ENCODE assay signal across 8 cellular contexts in genomic region chr17:1228752-1229353, GRCh38. TPM values are rescaled to one million over a fixed set of nuclear protein-coding genes. Genes with fewer than 3 reads are reported as not detected.
DNase-seq lines count a peak whose midpoint lies in the region; ATAC-seq and TF ChIP-seq lines count a peak whose summit lies in the region.

No MANE protein-coding gene starts in this region.

- H2AFZ ChIP-seq in trophoblast cell (ENCODE audit: insufficient read depth, low read length, poor library complexity): no peak overlapping the region

- no peak overlapping the region for H3K18ac ChIP-seq in trophoblast cell (ENCODE audit: low read length)

- H3K36me3 ChIP-seq in colonic mucosa (no peaks in the 10 kb centered on the region), trophoblast cell (ENCODE audit: control insufficient read depth in 1 of 2, insufficient read depth in 2 of 2, low read length in 2 of 2) (no peaks in the 10 kb centered on the region)

- H3K4me3 ChIP-seq in colonic mucosa: peak overlapping the region; percentile 71
- H3K4me3 ChIP-seq in trophoblast cell (ENCODE audit: low read depth, low read length): no peak overlapping the region

- H3K9me3 Mint-ChIP-seq in activated CD4-positive, alpha-beta T cell treated with anti-CD3 and anti-CD28 coated beads, Interleukin-2, amount 10 ng/mL, durations not matched to agents 24 days and 14 days: no peaks in the 10 kb centered on the region

- H2BK12ac ChIP-seq in trophoblast cell (ENCODE audit: low read length): no peak overlapping the region

- H3K23ac ChIP-seq in trophoblast cell (ENCODE audit: low read length): no peak overlapping the region

- peak overlapping the region; percentile 51 to 88 for H3K9ac ChIP-seq in colonic mucosa (ENCODE audit: low read depth in 2 of 2, low read length in 2 of 2)
- no peak overlapping the region for H3K9ac ChIP-seq in trophoblast cell (ENCODE audit: low read length)

- H2BK5ac ChIP-seq in trophoblast cell (ENCODE audit: low read depth, low read length, poor library complexity): no peak overlapping the region

- no peaks in the 10 kb centered on the region for H3K79me2 ChIP-seq in trophoblast cell (ENCODE audit: control insufficient read depth, insufficient read depth, low read length, poor library complexity)

- no peaks in the 10 kb centered on the region for H3K9me3 ChIP-seq in colonic mucosa
- peaks cover 13% of the 10 kb centered on the region for H3K9me3 ChIP-seq in trophoblast cell (ENCODE audit: insufficient read depth, low read depth, low read length)

- ATAC-seq in GM18505 (IDR thresholded peaks at IDR 0.05; ENCODE audit: unreplicated experiment) (peak; percentile 27), HG02981 (IDR thresholded peaks at IDR 0.05; ENCODE audit: unreplicated experiment) (peak; percentile 15), HG03378 (IDR thresholded peaks at IDR 0.05; ENCODE audit: unreplicated experiment) (no peak)

- no peak overlapping the region for H3K4me3 Mint-ChIP-seq in activated CD4-positive, alpha-beta T cell treated with anti-CD3 and anti-CD28 coated beads, Interleukin-2, amount 10 ng/mL, durations not matched to agents 24 days and 14 days

- H3K36me3 Mint-ChIP-seq in activated CD4-positive, alpha-beta T cell treated with anti-CD3 and anti-CD28 coated beads, Interleukin-2, amount 10 ng/mL, durations not matched to agents 24 days and 14 days (ENCODE audit: low read depth): peaks cover 5% of the 10 kb centered on the region

- peaks cover 13% of the 10 kb centered on the region for H3K4me1 Mint-ChIP-seq in activated CD4-positive, alpha-beta T cell treated with anti-CD3 and anti-CD28 coated beads, Interleukin-2, amount 10 ng/mL, durations not matched to agents 24 days and 14 days

- peak overlapping the region; percentile 63 for H3K4me2 ChIP-seq in trophoblast cell (ENCODE audit: low read length)

- no peak overlapping the region for H3K4ac ChIP-seq in trophoblast cell (ENCODE audit: low read depth, low read length)

- TF ChIP-seq POLR2A in GM18505 (IDR thresholded peaks at IDR 0.05; ENCODE audit: borderline replicate concordance, extremely low read depth, insufficient read depth, insufficient read length): no peak

- H3K27me3 ChIP-seq in colonic mucosa: no peaks in the 10 kb centered on the region
- peaks cover 34% of the 10 kb centered on the region for H3K27me3 ChIP-seq in trophoblast cell (ENCODE audit: insufficient read depth, low read length)

- peaks cover 2% of the 10 kb centered on the region for H3K4me1 ChIP-seq in colonic mucosa
- H3K4me1 ChIP-seq in trophoblast cell (ENCODE audit: control insufficient read depth in 1 of 2, insufficient read depth in 2 of 2, low read length in 2 of 2): peaks cover 1 to 3% of the 10 kb centered on the region in 2 experiments

- H3K27ac ChIP-seq in colonic mucosa: peak overlapping the region; percentile 85
- H3K27ac ChIP-seq in trophoblast cell (ENCODE audit: low read depth, low read length): no peak overlapping the region

- H2BK120ac ChIP-seq in trophoblast cell (ENCODE audit: insufficient read depth, low read length, poor library complexity): no peak overlapping the region

- H4K8ac ChIP-seq in trophoblast cell (ENCODE audit: low read depth, low read length): no peak overlapping the region

- H2AK5ac ChIP-seq in trophoblast cell (ENCODE audit: low read length): no peak overlapping the region

- H4K12ac ChIP-seq in trophoblast cell (ENCODE audit: low read depth, low read length): no peak overlapping the region

- H3K27me3 Mint-ChIP-seq in activated CD4-positive, alpha-beta T cell treated with anti-CD3 and anti-CD28 coated beads, Interleukin-2, amount 10 ng/mL, durations not matched to agents 24 days and 14 days: peaks cover 47% of the 10 kb centered on the region

- no peaks in the 10 kb centered on the region for H3K79me1 ChIP-seq in trophoblast cell (ENCODE audit: low read length)

- H3K14ac ChIP-seq in trophoblast cell (ENCODE audit: low read length): no peak overlapping the region

- no peak for TF ChIP-seq CTCF in colonic mucosa (IDR thresholded peaks at IDR 0.05)

- intact Hi-C loops in colonic mucosa (cut with DNase I): no loop called here
- intact Hi-C loops in activated CD4-positive, alpha-beta T cell treated with anti-CD3 and anti-CD28 coated beads, Interleukin-2, amount 10 ng/mL, durations not matched to agents 24 days and 14 days (cut with micrococcal nuclease): no loop called here

- H4K91ac ChIP-seq in trophoblast cell (ENCODE audit: low read depth, low read length): no peak overlapping the region

- DNase-seq in colonic mucosa (no peak), trophoblast cell (no peak), NCI-H524 (lab: John Stamatoyannopoulos, UW) (no peak), HT-29 (ENCODE audit: low spot score) (no peak)
- no peak for DNase-seq in activated CD4-positive, alpha-beta T cell treated with anti-CD3 and anti-CD28 coated beads, Interleukin-2, amount 10 ng/mL, durations not matched to agents 24 days and 14 days

- H3K27ac Mint-ChIP-seq in activated CD4-positive, alpha-beta T cell treated with anti-CD3 and anti-CD28 coated beads, Interleukin-2, amount 10 ng/mL, durations not matched to agents 24 days and 14 days: no peak overlapping the region

- no CpG with 5 or more reads among the region's 86 CpGs for WGBS in trophoblast cell (ENCODE audit: extremely low coverage, insufficient coverage, insufficient read length)

RNA-seq across cellular contexts. Expression of gene BHLHA9, which starts 41.4 kb away (rescaled TPM):
- not detected for total RNA-seq in colonic mucosa
- not detected in 2 replicates for polyA plus RNA-seq in trophoblast cell (2013)
- not detected in 2 replicates for total RNA-seq in HT-29 (2014; rRNA removed; shearing (Covaris generic))
- total RNA-seq in activated CD4-positive, alpha-beta T cell treated with anti-CD3 and anti-CD28 coated beads, Interleukin-2, amount 10 ng/mL, durations not matched to agents 24 days and 14 days: not detected in 2 replicates

RNA-seq across cellular contexts. Expression of gene ABR, which starts 49.1 kb away (rescaled TPM):
- total RNA-seq in colonic mucosa: 100 to 1,000 TPM; 243 to 326 TPM
- polyA plus RNA-seq in trophoblast cell (2013): 41.9 and 42.2 TPM in 2 replicates
- 54.9 and 85.2 TPM in 2 replicates for total RNA-seq in HT-29 (2014; rRNA removed; shearing (Covaris generic))
- total RNA-seq in activated CD4-positive, alpha-beta T cell treated with anti-CD3 and anti-CD28 coated beads, Interleukin-2, amount 10 ng/mL, durations not matched to agents 24 days and 14 days: 58.9 and 66.4 TPM in 2 replicates

RNA-seq across cellular contexts. Expression of gene TRARG1, which starts 50.6 kb away (rescaled TPM):
- total RNA-seq in colonic mucosa: under 1 TPM; 0.07 to 0.08 TPM
- not detected in 2 replicates for polyA plus RNA-seq in trophoblast cell (2013)
- not detected in 2 replicates for total RNA-seq in HT-29 (2014; rRNA removed; shearing (Covaris generic))
- total RNA-seq in activated CD4-positive, alpha-beta T cell treated with anti-CD3 and anti-CD28 coated beads, Interleukin-2, amount 10 ng/mL, durations not matched to agents 24 days and 14 days: 0.07 TPM in 2 replicates
